Comparison of ENCODE assay signal across 9 cellular contexts in the genomic region with DNA sequence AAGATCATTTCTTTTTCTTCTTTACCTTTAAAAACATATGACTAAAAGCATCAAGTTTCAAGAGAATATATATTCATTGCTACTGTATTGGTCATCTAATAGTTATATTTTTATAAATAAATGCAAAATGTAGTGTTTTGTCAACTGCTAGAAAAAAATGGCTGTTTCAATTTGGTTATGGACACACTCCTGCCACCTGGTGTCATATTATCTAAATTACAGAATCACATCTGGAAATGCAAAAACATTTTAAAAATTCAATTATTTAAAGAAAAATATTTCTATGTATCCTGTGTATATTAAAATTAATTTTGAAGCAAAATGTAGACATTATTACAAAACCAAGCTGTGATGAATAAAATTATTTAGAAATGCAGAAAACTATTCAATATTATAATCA.
A peak's percentile ranks its signal among the peaks of the same experiment; 100 is the strongest.
DNase-seq lines count a peak whose midpoint lies in the region; ATAC-seq and TF ChIP-seq lines count a peak whose summit lies in the region.
"Had no signal": no experiment of that assay in that cellular context is flagged by ENCODE, and none has a peak within 500 bp of the region (broad histone marks: within the 10 kb centered on the region; RNA-seq: fewer than 3 reads in every experiment).

No MANE protein-coding gene starts in this region.

- H3K27ac Mint-ChIP-seq in nephron: no peak overlapping the region
- H3K27ac Mint-ChIP-seq: activated naive CD4-positive, alpha-beta T cell treated with anti-CD3 and anti-CD28 coated beads, Interleukin-2, amount 10 ng/mL, durations not matched to agents 7 days and 5 days had no signal

- H3K27me3 ChIP-seq in DND-41 (ENCODE audit: insufficient read depth, low read length, poor library complexity): no peaks in the 10 kb centered on the region

- H3K4me3 ChIP-seq in DND-41 (ENCODE audit: low read depth in 1 of 2, low read length in 2 of 2): no peak overlapping the region
- no peak overlapping the region for H3K4me3 ChIP-seq in cardiac fibroblast (replicated peaks in 1 of 2; ENCODE audit: low read depth in 2 of 2, low read length in 2 of 2)

- no peaks in the 10 kb centered on the region for H3K27me3 Mint-ChIP-seq in nephron (ENCODE audit: low read depth)
- H3K27me3 Mint-ChIP-seq: activated naive CD4-positive, alpha-beta T cell treated with anti-CD3 and anti-CD28 coated beads, Interleukin-2, amount 10 ng/mL, durations not matched to agents 7 days and 5 days had no signal

- no peaks in the 10 kb centered on the region for H3K9me3 Mint-ChIP-seq in nephron

- no peaks in the 10 kb centered on the region for H3K4me1 ChIP-seq in DND-41 (ENCODE audit: insufficient read depth, low read length)

- no peak overlapping the region for H2AFZ ChIP-seq in DND-41 (ENCODE audit: low read depth, low read length)

- H3K27ac ChIP-seq in DND-41 (ENCODE audit: low read length): no peak overlapping the region

- H3K4me1 Mint-ChIP-seq in nephron: no peaks in the 10 kb centered on the region
- H3K4me1 Mint-ChIP-seq: activated naive CD4-positive, alpha-beta T cell treated with anti-CD3 and anti-CD28 coated beads, Interleukin-2, amount 10 ng/mL, durations not matched to agents 7 days and 5 days had no signal

- ATAC-seq in DND-41 (ENCODE audit: insufficient read depth, low read depth) (no peak), esophagus mucosa (no peak), GM21576 (IDR thresholded peaks at IDR 0.05; ENCODE audit: unreplicated experiment) (no peak)

- H3K4me2 ChIP-seq in DND-41 (ENCODE audit: insufficient read depth, low read length): no peak overlapping the region

- DNase-seq in DND-41: no peak
- DNase-seq in KBM-7: peak; percentile 5
- DNase-seq in cardiac fibroblast (ENCODE audit: low read depth in 2 of 2): peak; percentile 57 to 61
- DNase-seq in D341Med (ENCODE audit: low spot score): no peak
- no peak for DNase-seq in putamen (ENCODE audit: low spot score)
- DNase-seq: activated naive CD4-positive, alpha-beta T cell treated with anti-CD3 and anti-CD28 coated beads, Interleukin-2, amount 10 ng/mL, durations not matched to agents 7 days and 5 days had no signal

- H3K36me3 ChIP-seq in DND-41 (ENCODE audit: insufficient read depth, low read length): no peaks in the 10 kb centered on the region

- no peak overlapping the region for H3K9ac ChIP-seq in DND-41 (ENCODE audit: low read depth, low read length)

- H3K36me3 Mint-ChIP-seq in nephron (ENCODE audit: low read depth): no peaks in the 10 kb centered on the region
- H3K36me3 Mint-ChIP-seq: activated naive CD4-positive, alpha-beta T cell treated with anti-CD3 and anti-CD28 coated beads, Interleukin-2, amount 10 ng/mL, durations not matched to agents 7 days and 5 days had no signal

- no peak overlapping the region for H3K4me3 Mint-ChIP-seq in nephron
- H3K4me3 Mint-ChIP-seq: activated naive CD4-positive, alpha-beta T cell treated with anti-CD3 and anti-CD28 coated beads, Interleukin-2, amount 10 ng/mL, durations not matched to agents 7 days and 5 days had no signal

- no peaks in the 10 kb centered on the region for H3K9me3 ChIP-seq in DND-41 (ENCODE audit: insufficient read depth, low read length, severe bottlenecking)

- TF ChIP-seq CTCF in DND-41 (IDR thresholded peaks at IDR 0.05; ENCODE audit: borderline replicate concordance, extremely low read depth, low read length, poor library complexity, severe bottlenecking) (peak; percentile 37), cardiac fibroblast (IDR thresholded peaks at IDR 0.05; ENCODE audit: low read depth, low read length) (peak; percentile 43), nephron (IDR thresholded peaks at IDR 0.05; ENCODE audit: unreplicated experiment in 3 of 3) (peak; percentile 42 to 66 (median 50))

- H3K79me2 ChIP-seq in DND-41 (ENCODE audit: insufficient read depth, low read length): no peaks in the 10 kb centered on the region

- H4K20me1 ChIP-seq in DND-41 (ENCODE audit: insufficient read depth, low read length): no peaks in the 10 kb centered on the region

- in situ Hi-C loops in KBM-7 (cut with MboI; ENCODE audit: low pct_unique_long_range_greater_than_20kb, low sequenced_read_pairs): no loop called here

Comparison
In these comparisons a context has a peak if more than half of its experiments do, and no peak if none do; other contexts are left out.
1. DNase-seq: peak in KBM-7 (single experiment) and cardiac fibroblast (2 of 2); none in DND-41 (single experiment), D341Med (single experiment) and putamen (single experiment).
2. Peak in every context shown above with its lines, with median percentiles within 50 percentile points of each other: CTCF ChIP-seq.